15 cellular contexts compared by ENCODE assay signal in the genomic region with DNA sequence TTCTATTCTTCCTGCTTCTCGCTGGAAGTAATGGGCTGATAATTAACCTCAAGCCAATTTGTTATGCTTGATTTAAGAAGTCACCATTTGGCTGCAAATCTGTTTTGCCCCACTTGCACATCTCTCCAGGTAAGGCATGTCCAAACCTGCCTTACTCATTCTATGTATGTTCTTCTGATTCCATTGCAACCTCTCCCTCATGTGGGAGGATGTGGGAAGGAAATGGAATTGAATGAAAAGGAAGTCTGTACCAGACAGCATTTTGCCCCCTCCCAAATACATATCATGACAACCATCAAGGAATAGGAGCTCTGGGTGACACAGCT.
DNase-seq lines count a peak whose midpoint lies in the region; ATAC-seq and TF ChIP-seq lines count a peak whose summit lies in the region.
"Had no signal": no experiment of that assay in that cellular context is flagged by ENCODE, and none has a peak within 500 bp of the region (broad histone marks: within the 10 kb centered on the region; RNA-seq: fewer than 3 reads in every experiment).

No MANE protein-coding gene starts in this region.

- no peaks in the 10 kb centered on the region for H3K36me3 ChIP-seq in iPS-20b (ENCODE audit: insufficient read depth, low read depth, low read length)
- H3K36me3 ChIP-seq: BLaER1, SJSA1 had no signal

- H3K4me1 ChIP-seq in iPS-20b (ENCODE audit: insufficient read depth, low read length) = peaks cover 13% of the 10 kb centered on the region
- H3K4me1 ChIP-seq: BLaER1, SJSA1 had no signal

- H3K4me3 ChIP-seq in iPS-20b (ENCODE audit: low read length) = no peak overlapping the region
- H3K4me3 ChIP-seq: BLaER1, SJSA1 had no signal

- peaks cover 12% of the 10 kb centered on the region for H3K27me3 Mint-ChIP-seq in activated CD4-positive, alpha-beta T cell treated with anti-CD3 and anti-CD28 coated beads, Interleukin-2, amount 10 ng/mL, durations not matched to agents 7 days and 5 days

- POLR2A ChIA-PET in RWPE1 (lab: Yijun Ruan, JAX; ENCODE audit: low non-redundant PET) = no interaction called here
- POLR2A ChIA-PET in activated CD4-positive, alpha-beta T cell treated with anti-CD3 and anti-CD28 coated beads, Interleukin-2, amount 10 ng/mL, durations not matched to agents 7 days and 5 days (lab: Charles Lee) = no interaction called here

- H3K9me3 Mint-ChIP-seq in activated CD4-positive, alpha-beta T cell treated with anti-CD3 and anti-CD28 coated beads, Interleukin-2, amount 10 ng/mL, durations not matched to agents 7 days and 5 days = no peaks in the 10 kb centered on the region

- H3K9ac ChIP-seq in iPS-20b (ENCODE audit: low read depth, low read length) = peak overlapping the region; percentile 6; the same call in 1 of the 2 replicates
- H3K9ac ChIP-seq: BLaER1 had no signal

- CTCF ChIA-PET in RWPE1 (lab: Yijun Ruan, JAX) = interaction anchor here (0.5 kb wide), 1 partner anchor 178 kb away, joined by 4 read pairs; no protein-coding TSS in a partner anchor
- CTCF ChIA-PET in activated CD4-positive, alpha-beta T cell treated with anti-CD3 and anti-CD28 coated beads, Interleukin-2, amount 10 ng/mL, durations not matched to agents 7 days and 5 days (lab: Charles Lee) = no interaction called here

- peak; percentile 23 for ATAC-seq in HG03378 (IDR thresholded peaks at IDR 0.05; ENCODE audit: unreplicated experiment)
- ATAC-seq in GM21717 (IDR thresholded peaks at IDR 0.05; ENCODE audit: unreplicated experiment) = no peak

- peak; percentile 15 for DNase-seq in NCI-H1105 treated with DMSO at 0.1 percent for 48 hours (lab: John Stamatoyannopoulos, UW)
- DNase-seq in NCI-H1105 (lab: John Stamatoyannopoulos, UW) = no peak
- peak; percentile 30 for DNase-seq in RWPE1 (ENCODE audit: low spot score)
- no peak for DNase-seq in NCI-H2029 (lab: John Stamatoyannopoulos, UW)
- no peak for DNase-seq in activated CD4-positive, alpha-beta T cell treated with anti-CD3 and anti-CD28 coated beads, Interleukin-2, amount 10 ng/mL, durations not matched to agents 7 days and 5 days
- DNase-seq: NCI-H1417 treated with DMSO at 0.1 percent for 48 hours, NCI-H2081 treated with DMSO at 0.1 percent for 48 hours, SW 1271 had no signal

- peaks cover 4% of the 10 kb centered on the region; the same call in 1 of the 2 replicates for H3K9me3 ChIP-seq in iPS-20b (ENCODE audit: insufficient read depth, low read depth, low read length)
- H3K9me3 ChIP-seq: BLaER1, SJSA1 had no signal

- no peak for TF ChIP-seq CTCF in RWPE1 (conservative IDR thresholded peaks at IDR 0.05; ENCODE audit: low read depth)

- H3K27ac ChIP-seq in RWPE1 (no peak overlapping the region), iPS-20b (ENCODE audit: low read length) (no peak overlapping the region)
- H3K27ac ChIP-seq: 22Rv1, BLaER1, SJSA1 had no signal

- H3K27ac Mint-ChIP-seq in activated CD4-positive, alpha-beta T cell treated with anti-CD3 and anti-CD28 coated beads, Interleukin-2, amount 10 ng/mL, durations not matched to agents 7 days and 5 days = no peak overlapping the region
- H3K27ac Mint-ChIP-seq: CD8-positive, alpha-beta memory T cell had no signal

- H3K36me3 Mint-ChIP-seq in activated CD4-positive, alpha-beta T cell treated with anti-CD3 and anti-CD28 coated beads, Interleukin-2, amount 10 ng/mL, durations not matched to agents 7 days and 5 days (ENCODE audit: low read depth) = no peaks in the 10 kb centered on the region
- H3K36me3 Mint-ChIP-seq: CD8-positive, alpha-beta memory T cell had no signal

- no peak overlapping the region for H3K4me3 Mint-ChIP-seq in activated CD4-positive, alpha-beta T cell treated with anti-CD3 and anti-CD28 coated beads, Interleukin-2, amount 10 ng/mL, durations not matched to agents 7 days and 5 days
- H3K4me3 Mint-ChIP-seq: CD8-positive, alpha-beta memory T cell had no signal

- H3K27me3 ChIP-seq in iPS-20b (ENCODE audit: insufficient read depth, low read length) = no peaks in the 10 kb centered on the region
- H3K27me3 ChIP-seq: BLaER1, SJSA1 had no signal

- H3K4me1 Mint-ChIP-seq in activated CD4-positive, alpha-beta T cell treated with anti-CD3 and anti-CD28 coated beads, Interleukin-2, amount 10 ng/mL, durations not matched to agents 7 days and 5 days = no peaks in the 10 kb centered on the region
- H3K4me1 Mint-ChIP-seq: CD8-positive, alpha-beta memory T cell had no signal

Comparison
In these comparisons a context has a peak if more than half of its experiments do, and no peak if none do; other contexts are left out.
1. DNase-seq: peak in NCI-H1105 treated with DMSO at 0.1 percent for 48 hours (single experiment) and RWPE1 (single experiment); none in NCI-H1105 (single experiment), NCI-H2029 (single experiment) and activated CD4-positive, alpha-beta T cell treated with anti-CD3 and anti-CD28 coated beads, Interleukin-2, amount 10 ng/mL, durations not matched to agents 7 days and 5 days (single experiment).